Comparison of ENCODE assay signal across 32 cellular contexts in genomic region chr13:48175200-48175599, GRCh38. TPM values are rescaled to one million over a fixed set of nuclear protein-coding genes. Genes with fewer than 3 reads are reported as not detected.
DNase-seq lines count a peak whose midpoint lies in the region; ATAC-seq lines count a peak whose summit lies in the region.
"Had no signal": no experiment of that assay in that cellular context is flagged by ENCODE, and none has a peak within 500 bp of the region (broad histone marks: within the 10 kb centered on the region; RNA-seq: fewer than 3 reads in every experiment).

No MANE protein-coding gene starts in this region.

- H2AK5ac ChIP-seq in neuronal stem cell (ENCODE audit: low read depth, low read length), result no peak overlapping the region

- H3K9me3 ChIP-seq in neuronal stem cell (replicated peaks in 1 of 2; ENCODE audit: control insufficient read depth in 2 of 2, insufficient read depth in 1 of 2, low read depth in 1 of 2, low read length in 2 of 2), result no peaks in the 10 kb centered on the region
- H3K9me3 ChIP-seq: ascending aorta, colonic mucosa, right lobe of liver, SJCRH30, spleen, thoracic aorta had no signal

- H2AFZ ChIP-seq in neuronal stem cell (ENCODE audit: low read length), result no peak overlapping the region
- H2AFZ ChIP-seq: neural progenitor cell had no signal

- DNase-seq in neuronal stem cell (ENCODE audit: low spot score), result no peak
- DNase-seq in COLO668 (lab: John Stamatoyannopoulos, UW; ENCODE audit: unreplicated experiment), result no peak
- no peak for DNase-seq in DMS153 (lab: John Stamatoyannopoulos, UW)
- DNase-seq in activated CD8-positive, alpha-beta memory T cell treated with anti-CD3 and anti-CD28 coated beads, Interleukin-2, amount 10 ng/mL, durations not matched to agents 7 days and 5 days, result no peak
- no peak for DNase-seq in effector CD8-positive, alpha-beta T cell (lab: John Stamatoyannopoulos, UW)
- DNase-seq: activated CD4-positive, alpha-beta T cell treated with anti-CD3 and anti-CD28 coated beads for 4 hours; activated effector memory CD4-positive, alpha-beta T cell treated with Interleukin-2 at 50 U/mL for 16 hours; activated T-cell treated with anti-CD3 and anti-CD28 coated beads for 4 hours; C1 segment of cervical spinal cord; Calu3; colonic mucosa; DMS79 treated with DMSO at 0.1 percent for 48 hours; GF-D8; glutamatergic neuron; mesenchymal stem cell; NCI-H82; right lobe of liver; SJCRH30; spleen; stimulated activated CD4-positive, alpha-beta T cell treated with anti-CD3 and anti-CD28 coated beads, Interleukin-2, amount 100 ng/mL, for 24 hours; stimulated activated naive CD8-positive, alpha-beta T cell treated with anti-CD3 and anti-CD28 coated beads, Interleukin-15, amount 100 ng/mL, for 72 hours; SW 1271; T-helper 9 cell had no signal

- H3K4me3 ChIP-seq in neuronal stem cell (ENCODE audit: low read length in 2 of 2), result no peak overlapping the region
- H3K4me3 ChIP-seq: ascending aorta, colonic mucosa, neural progenitor cell, right lobe of liver, SJCRH30, spleen, thoracic aorta had no signal

- H2BK120ac ChIP-seq in neuronal stem cell (ENCODE audit: low read depth, low read length), result no peak overlapping the region

- no peak overlapping the region for H4K8ac ChIP-seq in neuronal stem cell (ENCODE audit: low read depth, low read length)

- H2BK5ac ChIP-seq in neuronal stem cell (ENCODE audit: low read length), result no peak overlapping the region

- H3K4me3 Mint-ChIP-seq in activated CD8-positive, alpha-beta memory T cell treated with anti-CD3 and anti-CD28 coated beads, Interleukin-2, amount 10 ng/mL, durations not matched to agents 7 days and 5 days, result no peak overlapping the region
- H3K4me3 Mint-ChIP-seq: IgD-negative memory B cell; neural progenitor cell; stimulated activated naive CD8-positive, alpha-beta T cell treated with anti-CD3 and anti-CD28 coated beads, Interleukin-15, amount 100 ng/mL, for 72 hours had no signal

- no peak overlapping the region for H3K4ac ChIP-seq in neuronal stem cell (ENCODE audit: low read length)

- no peak overlapping the region for H3K27ac ChIP-seq in neuronal stem cell (replicated peaks; ENCODE audit: low read length)
- H3K27ac ChIP-seq: ascending aorta, colonic mucosa, neural progenitor cell, right lobe of liver, SJCRH30, thoracic aorta had no signal

- H3K27ac Mint-ChIP-seq in activated CD8-positive, alpha-beta memory T cell treated with anti-CD3 and anti-CD28 coated beads, Interleukin-2, amount 10 ng/mL, durations not matched to agents 7 days and 5 days, result no peak overlapping the region
- H3K27ac Mint-ChIP-seq: IgD-negative memory B cell, neural progenitor cell, progenitor cell of endocrine pancreas had no signal

- H3K79me1 ChIP-seq in neuronal stem cell (ENCODE audit: low read depth, low read length), result no peaks in the 10 kb centered on the region

- H2BK15ac ChIP-seq in neuronal stem cell (ENCODE audit: low read length), result no peak overlapping the region

- H2BK12ac ChIP-seq in neuronal stem cell (ENCODE audit: low read length), result no peak overlapping the region

- H3K18ac ChIP-seq in neuronal stem cell (ENCODE audit: low read length), result no peak overlapping the region

- H3K23ac ChIP-seq in neuronal stem cell (ENCODE audit: low read depth, low read length, poor library complexity), result no peak overlapping the region

- peak; percentile 74 for ATAC-seq in GM18511 (IDR thresholded peaks at IDR 0.05; ENCODE audit: unreplicated experiment)
- peak; percentile 68 for ATAC-seq in GM21529 (IDR thresholded peaks at IDR 0.05; ENCODE audit: unreplicated experiment)
- peak; percentile 64 for ATAC-seq in HG03175 (IDR thresholded peaks at IDR 0.05; ENCODE audit: unreplicated experiment)
- ATAC-seq in activated CD8-positive, alpha-beta memory T cell treated with anti-CD3 and anti-CD28 coated beads, Interleukin-2, amount 10 ng/mL, durations not matched to agents 7 days and 5 days, result no peak
- ATAC-seq: left lobe of liver; right lobe of liver; stimulated activated naive CD8-positive, alpha-beta T cell treated with anti-CD3 and anti-CD28 coated beads, Interleukin-15, amount 100 ng/mL, for 72 hours had no signal

- no peaks in the 10 kb centered on the region for H3K4me1 Mint-ChIP-seq in activated CD8-positive, alpha-beta memory T cell treated with anti-CD3 and anti-CD28 coated beads, Interleukin-2, amount 10 ng/mL, durations not matched to agents 7 days and 5 days
- H3K4me1 Mint-ChIP-seq: IgD-negative memory B cell, neural progenitor cell had no signal

- CTCF ChIA-PET in activated CD8-positive, alpha-beta memory T cell treated with anti-CD3 and anti-CD28 coated beads, Interleukin-2, amount 10 ng/mL, durations not matched to agents 7 days and 5 days (lab: Charles Lee), result interaction anchor here (1.2 to 1.4 kb wide), 2 partner anchors 44 to 48 kb away, joined by 3 read pairs; no protein-coding TSS in a partner anchor

- no CpG with 5 or more reads among the region's 1 CpG for WGBS in neuronal stem cell (ENCODE audit: extremely low coverage in 2 of 2, insufficient read length in 2 of 2, insufficient replicate concordance in 1 of 2), 2 donors

- H3K9ac ChIP-seq in neuronal stem cell (ENCODE audit: low read depth, low read length, poor library complexity), result no peak overlapping the region
- H3K9ac ChIP-seq: neural progenitor cell had no signal

- peaks cover 5% of the 10 kb centered on the region for H3K27me3 Mint-ChIP-seq in activated CD8-positive, alpha-beta memory T cell treated with anti-CD3 and anti-CD28 coated beads, Interleukin-2, amount 10 ng/mL, durations not matched to agents 7 days and 5 days
- H3K27me3 Mint-ChIP-seq: progenitor cell of endocrine pancreas; stimulated activated naive CD8-positive, alpha-beta T cell treated with anti-CD3 and anti-CD28 coated beads, Interleukin-15, amount 100 ng/mL, for 72 hours had no signal

- H3K14ac ChIP-seq in neuronal stem cell (ENCODE audit: low read length), result peak overlapping the region; percentile 72

- H3K4me2 ChIP-seq in neuronal stem cell (ENCODE audit: insufficient read depth, low read length, poor library complexity, severe bottlenecking), result no peak overlapping the region
- H3K4me2 ChIP-seq: neural progenitor cell had no signal

- no peaks in the 10 kb centered on the region for H3K4me1 ChIP-seq in neuronal stem cell (ENCODE audit: control insufficient read depth in 2 of 2, insufficient read depth in 1 of 2, low read depth in 1 of 2, low read length in 2 of 2)
- H3K4me1 ChIP-seq: ascending aorta, colonic mucosa, neural progenitor cell, right lobe of liver, SJCRH30 had no signal

- H3K9me3 Mint-ChIP-seq in activated CD8-positive, alpha-beta memory T cell treated with anti-CD3 and anti-CD28 coated beads, Interleukin-2, amount 10 ng/mL, durations not matched to agents 7 days and 5 days (ENCODE audit: low read depth), result no peaks in the 10 kb centered on the region
- H3K9me3 Mint-ChIP-seq: IgD-negative memory B cell; stimulated activated naive CD8-positive, alpha-beta T cell treated with anti-CD3 and anti-CD28 coated beads, Interleukin-15, amount 100 ng/mL, for 72 hours had no signal

- no peaks in the 10 kb centered on the region for H3K27me3 ChIP-seq in neuronal stem cell (ENCODE audit: control insufficient read depth in 3 of 3, insufficient read depth in 3 of 3, low read depth in 1 of 3, low read length in 3 of 3)
- H3K27me3 ChIP-seq: ascending aorta, colonic mucosa, neural progenitor cell, right lobe of liver, SJCRH30, spleen had no signal

- H3K36me3 Mint-ChIP-seq in activated CD8-positive, alpha-beta memory T cell treated with anti-CD3 and anti-CD28 coated beads, Interleukin-2, amount 10 ng/mL, durations not matched to agents 7 days and 5 days, result no peaks in the 10 kb centered on the region
- H3K36me3 Mint-ChIP-seq: IgD-negative memory B cell, neural progenitor cell had no signal

- H4K91ac ChIP-seq in neuronal stem cell (ENCODE audit: low read depth, low read length, poor library complexity), result no peak overlapping the region

- H3K36me3 ChIP-seq in neuronal stem cell (replicated peaks in 1 of 2; ENCODE audit: control insufficient read depth in 2 of 2, insufficient read depth in 2 of 2, low read length in 2 of 2), result no peaks in the 10 kb centered on the region
- H3K36me3 ChIP-seq: ascending aorta, colonic mucosa, neural progenitor cell, right lobe of liver, SJCRH30, spleen, thoracic aorta had no signal

RNA-seq across cellular contexts. Expression of gene ITM2B, which starts 57.8 kb away (rescaled TPM):
- 126 TPM for polyA plus RNA-seq in neuronal stem cell (2013, experiment 1 of 2)
- polyA plus RNA-seq in neuronal stem cell (2013, experiment 2 of 2), result 119 TPM
- total RNA-seq in activated CD8-positive, alpha-beta memory T cell treated with anti-CD3 and anti-CD28 coated beads, Interleukin-2, amount 10 ng/mL, durations not matched to agents 7 days and 5 days, result 100 to 1,000 TPM; 163 to 197 TPM
